8 cellular contexts compared by ENCODE assay signal in the genomic region with DNA sequence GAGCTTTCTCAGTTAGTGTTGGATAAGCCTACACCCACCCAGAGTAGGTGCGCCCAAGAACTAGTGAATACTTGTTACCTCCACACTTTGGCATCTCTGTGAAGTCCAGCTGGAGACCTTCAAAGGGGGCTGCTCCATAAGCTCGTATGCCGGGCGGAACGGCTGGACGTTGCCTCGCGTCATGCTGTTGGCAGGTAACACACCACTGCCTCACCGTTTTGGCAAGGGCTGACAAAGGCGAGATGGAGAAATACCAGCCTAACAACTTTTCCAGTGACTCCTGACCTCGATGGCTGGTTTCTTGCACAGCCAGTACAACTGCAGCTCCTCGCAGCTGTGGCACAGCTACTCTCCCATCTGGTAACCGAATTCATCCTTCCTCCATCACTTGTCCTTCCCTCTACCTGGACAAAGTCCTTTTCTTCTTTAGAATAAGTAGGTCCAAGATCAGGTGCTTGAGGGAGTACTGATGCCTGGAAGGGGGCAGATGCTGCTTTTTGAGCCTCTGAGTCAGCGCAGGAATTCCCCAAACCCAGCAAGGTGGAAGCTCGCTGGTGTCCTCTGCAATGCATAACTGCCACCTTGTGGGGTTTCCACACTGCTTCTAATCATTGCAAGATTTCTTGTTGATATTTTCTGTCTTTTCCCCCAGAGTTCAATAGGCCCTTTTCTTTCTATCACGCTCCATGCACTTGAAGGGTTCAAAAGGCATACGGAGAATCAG. TPM values are rescaled to one million over a fixed set of nuclear protein-coding genes. Genes with fewer than 3 reads are reported as not detected.
A peak's percentile ranks its signal among the peaks of the same experiment; 100 is the strongest.
DNase-seq lines count a peak whose midpoint lies in the region; ATAC-seq and TF ChIP-seq lines count a peak whose summit lies in the region.
"Not testable (repeated sequence)": the region's sequence is repeated elsewhere in the genome, so short reads cannot be mapped to it uniquely, and the experiment has no call there.

No MANE protein-coding gene starts in this region.

- not testable (repeated sequence) for H3K9me2 ChIP-seq in PC-9 (ENCODE audit: insufficient read depth)

- H3K79me1 ChIP-seq in trophoblast cell (ENCODE audit: low read length) = not testable (repeated sequence)

- peak overlapping the region; percentile 74; the same call in 1 of the 2 replicates for H2AFZ ChIP-seq in PC-9
- not testable (repeated sequence) for H2AFZ ChIP-seq in trophoblast cell (ENCODE audit: insufficient read depth, low read length, poor library complexity)

- not testable (repeated sequence) for H4K20me1 ChIP-seq in PC-9 (ENCODE audit: insufficient read depth)

- POLR2A ChIA-PET in HEK293 (lab: Yijun Ruan, JAX) = not testable (repeated sequence)
- POLR2A ChIA-PET in PC-9 (lab: Charles Lee; ENCODE audit: unreplicated experiment) = interaction anchor here (0.6 kb wide), 2 partner anchors 136 to 641 kb away, joined by 3 read pairs; no protein-coding TSS in a partner anchor

- H2BK5ac ChIP-seq in trophoblast cell (ENCODE audit: low read depth, low read length, poor library complexity) = not testable (repeated sequence)

- not testable (repeated sequence) for H3K9ac ChIP-seq in trophoblast cell (ENCODE audit: low read length)

- 37 to 53% methylated on average over 13 to 15 of the region's 17 CpGs for WGBS in body of pancreas, 2 donors
- no CpG with 5 or more reads among the region's 17 CpGs for WGBS in trophoblast cell (ENCODE audit: extremely low coverage, insufficient coverage, insufficient read length)
- 70% methylated on average over 17 of the region's 17 CpGs for WGBS in urinary bladder

- not testable (repeated sequence) for H4K12ac ChIP-seq in trophoblast cell (ENCODE audit: low read depth, low read length)

- H3K23ac ChIP-seq in trophoblast cell (ENCODE audit: low read length) = not testable (repeated sequence)

- H3K18ac ChIP-seq in trophoblast cell (ENCODE audit: low read length) = not testable (repeated sequence)

- H2BK120ac ChIP-seq in trophoblast cell (ENCODE audit: insufficient read depth, low read length, poor library complexity) = not testable (repeated sequence)

- not testable (repeated sequence) for BruUV-seq in PC-9 (replicated peaks; lab: Mats Ljungman, UMichigan)

- H3K4me2 ChIP-seq in PC-9 = peak overlapping the region; percentile 65
- H3K4me2 ChIP-seq in trophoblast cell (ENCODE audit: low read length) = peak overlapping the region; percentile 48

- DNase-seq in PC-9 (peak; percentile 80 to 84), activated T-cell treated with anti-CD3 and anti-CD28 coated beads for 24 hours (ENCODE audit: low read depth) (peak; percentile 2), body of pancreas (peak in 3 of 4 donors; percentile 26 to 44 (median 34)), foreskin keratinocyte (peak; percentile 32 to 69), trophoblast cell (peak; percentile 89 to 91)
- peak; percentile 14 for DNase-seq in stimulated activated CD4-positive, alpha-beta T cell treated with anti-CD3 and anti-CD28 coated beads, Interleukin-4, amount 100 ng/mL, for 24 hours

- not testable (repeated sequence) for H3F3A ChIP-seq in PC-9 (ENCODE audit: insufficient read depth, low read depth)

- H4K91ac ChIP-seq in trophoblast cell (ENCODE audit: low read depth, low read length) = not testable (repeated sequence)

- H2BK12ac ChIP-seq in trophoblast cell (ENCODE audit: low read length) = not testable (repeated sequence)

- H3K27me3 ChIP-seq in PC-9 (ENCODE audit: insufficient read depth, low read depth); body of pancreas; foreskin keratinocyte; trophoblast cell (ENCODE audit: insufficient read depth, low read length): not testable (repeated sequence)

- not testable (repeated sequence) for H3K4me1 ChIP-seq in HEK293 (ENCODE audit: control insufficient read depth, insufficient read depth, low read length); body of pancreas; foreskin keratinocyte; urinary bladder (ENCODE audit: insufficient read depth)
- H3K4me1 ChIP-seq in PC-9 (replicated peaks; ENCODE audit: insufficient read depth) (peaks cover 21% of the 10 kb centered on the region), trophoblast cell (ENCODE audit: control insufficient read depth in 1 of 2, insufficient read depth in 2 of 2, low read length in 2 of 2) (peaks cover 15 to 20% of the 10 kb centered on the region in 2 experiments)

- H3K79me2 ChIP-seq in PC-9 (ENCODE audit: low read depth); trophoblast cell (ENCODE audit: control insufficient read depth, insufficient read depth, low read length, poor library complexity): not testable (repeated sequence)

- H4K8ac ChIP-seq in trophoblast cell (ENCODE audit: low read depth, low read length) = not testable (repeated sequence)

- not testable (repeated sequence) for H3K4me3 ChIP-seq in HEK293 (ENCODE audit: low read depth, low read length); body of pancreas; trophoblast cell (ENCODE audit: low read depth, low read length); urinary bladder (ENCODE audit: low read depth, low read length)
- peak overlapping the region; percentile 5; the same call in 1 of the 2 replicates for H3K4me3 ChIP-seq in PC-9

- TF ChIP-seq POLR2A in body of pancreas (IDR thresholded peaks at IDR 0.05) = not testable (repeated sequence)

- intact Hi-C loops in PC-9 (cut with micrococcal nuclease; ENCODE audit: unreplicated experiment) = loop anchor here (5.0 kb wide), 1 partner anchor 354 kb away; no protein-coding TSS in a partner anchor
- intact Hi-C loops in body of pancreas (cut with DNase I) = not testable (repeated sequence)

- not testable (repeated sequence) for H3K4ac ChIP-seq in trophoblast cell (ENCODE audit: low read depth, low read length)

- not testable (repeated sequence) for H2AK5ac ChIP-seq in trophoblast cell (ENCODE audit: low read length)

- H3K9me3 ChIP-seq in HEK293 (ENCODE audit: control insufficient read depth, insufficient read depth, low read depth, low read length); PC-9 (ENCODE audit: insufficient read depth, low read depth); body of pancreas; trophoblast cell (ENCODE audit: insufficient read depth, low read depth, low read length): not testable (repeated sequence)

- TF ChIP-seq CTCF in HEK293 (tag by site-specific recombination; IDR thresholded peaks at IDR 0.05); body of pancreas (IDR thresholded peaks at IDR 0.05): not testable (repeated sequence)
- TF ChIP-seq CTCF in PC-9 (conservative IDR thresholded peaks at IDR 0.05) (peak; percentile 61; the same call in 1 of the 2 replicates), foreskin keratinocyte (conservative IDR thresholded peaks at IDR 0.05) (peak; percentile 64)

- ATAC-seq in body of pancreas, foreskin keratinocyte: not testable (repeated sequence)

- CTCF ChIA-PET in HEK293 (lab: Yijun Ruan, JAX) (interaction anchor here (0.8 kb wide), 1 partner anchor 396 kb away, joined by 3 read pairs; no protein-coding TSS in a partner anchor), PC-9 (lab: Charles Lee) (interaction anchor here (0.9 kb wide), 1 partner anchor 13 kb away, joined by 4 read pairs; no protein-coding TSS in a partner anchor)

- not testable (repeated sequence) for H3K27ac ChIP-seq in HEK293 (ENCODE audit: extremely low read depth, low read depth, low read length); body of pancreas; foreskin keratinocyte
- H3K27ac ChIP-seq in PC-9 = peak overlapping the region; percentile 49
- H3K27ac ChIP-seq in trophoblast cell (ENCODE audit: low read depth, low read length) = peak overlapping the region; percentile 27
- H3K27ac ChIP-seq in urinary bladder (ENCODE audit: low read depth) = peak overlapping the region; percentile 38

- not testable (repeated sequence) for H3K36me3 ChIP-seq in HEK293 (ENCODE audit: control insufficient read depth in 2 of 2, insufficient read depth in 1 of 2, low read length in 2 of 2); PC-9 (ENCODE audit: low read depth); body of pancreas (replicated peaks in 1 of 2; ENCODE audit: insufficient read depth in 1 of 2, low read depth in 2 of 2); trophoblast cell (ENCODE audit: control insufficient read depth in 1 of 2, insufficient read depth in 2 of 2, low read length in 2 of 2); urinary bladder (ENCODE audit: insufficient read depth)

- not testable (repeated sequence) for H3K14ac ChIP-seq in trophoblast cell (ENCODE audit: low read length)

TF ChIP-seq in HEK293, 187 proteins besides CTCF, POLR2A, EP300 and RAD21:
- TF ChIP-seq ZNF654 (tag by site-specific recombination; IDR thresholded peaks at IDR 0.05; ENCODE audit: low read depth) = 0 out of 2 replicates have a peak, but pooled peaks have one; percentile 6

RNA-seq across cellular contexts. Expression of a gene that starts 45.5 kb away (rescaled TPM):
- total RNA-seq in PC-9 (2021) (106 and 166 TPM in 2 replicates), body of pancreas (10 to 100 TPM in 1 of 2 donors, 1 to 10 TPM in 1; 8.0 to 50.4 TPM), foreskin keratinocyte (47.5 and 54.1 TPM in 2 replicates), urinary bladder (147 TPM)
- polyA plus RNA-seq in foreskin keratinocyte (27.9 and 33.5 TPM in 2 replicates), urinary bladder (21.1 TPM)
- 11.3 and 11.9 TPM in 2 replicates for polyA plus RNA-seq in trophoblast cell (2013)

Comparison
In these comparisons a context has a peak if more than half of its experiments do, and no peak if none do; other contexts are left out.
1. DNase-seq: peak in every context shown above with its lines; median percentile 90 in trophoblast cell; 82 in PC-9; 50 in foreskin keratinocyte; 34 in body of pancreas; 14 in stimulated activated CD4-positive, alpha-beta T cell treated with anti-CD3 and anti-CD28 coated beads, Interleukin-4, amount 100 ng/mL, for 24 hours; 2 in activated T-cell treated with anti-CD3 and anti-CD28 coated beads for 24 hours.